ENCODE assay signal across 8 cellular contexts in genomic region chr17:60577147-60577925, GRCh38. TPM values are rescaled to one million over a fixed set of nuclear protein-coding genes. Genes with fewer than 3 reads are reported as not detected.
A peak's percentile ranks its signal among the peaks of the same experiment; 100 is the strongest.
DNase-seq lines count a peak whose midpoint lies in the region; ATAC-seq, FAIRE-seq and TF ChIP-seq lines count a peak whose summit lies in the region.

No MANE protein-coding gene starts in this region.

- H3K36me3 Mint-ChIP-seq in WTC11: no peaks in the 10 kb centered on the region; the same call in none of the 2 replicates
- H3K36me3 Mint-ChIP-seq in progenitor cell of endocrine pancreas (ENCODE audit: insufficient read depth): no peaks in the 10 kb centered on the region

- H3K27me3 ChIP-seq in foreskin keratinocyte (no peaks in the 10 kb centered on the region), pancreas (no peaks in the 10 kb centered on the region)

- no peak for TF ChIP-seq CTCF in WTC11 (IDR thresholded peaks at IDR 0.05)
- TF ChIP-seq CTCF in foreskin keratinocyte (conservative IDR thresholded peaks at IDR 0.05): peak; percentile 14
- TF ChIP-seq CTCF in pancreas (IDR thresholded peaks at IDR 0.05): no peak
- TF ChIP-seq CTCF in progenitor cell of endocrine pancreas (IDR thresholded peaks at IDR 0.05; ENCODE audit: unreplicated experiment): no peak

- H3K27ac ChIP-seq in foreskin keratinocyte (no peak overlapping the region), pancreas (peak overlapping the region in 1 of 4 donors; percentile 39)

- intact Hi-C loops in pancreas (cut with DNase I): loop anchor here in 1 of 3 donors (10.0 kb wide), 1 partner anchor 57 kb away; no protein-coding TSS in a partner anchor

- H3K4me3 Mint-ChIP-seq in WTC11: no peak overlapping the region
- no peak overlapping the region for H3K4me3 Mint-ChIP-seq in progenitor cell of endocrine pancreas (ENCODE audit: low read depth)

- H3K4me3 ChIP-seq in pancreas: peak overlapping the region in 1 of 4 donors; percentile 6

- FAIRE-seq in G401.6 (lab: Jason Lieb, UNC) (peak; percentile 33), pancreas (lab: Jason Lieb, UNC) (no peak)

- POLR2A ChIA-PET in WTC11 (lab: Charles Lee): no interaction called here

- ATAC-seq in HG02678 (IDR thresholded peaks at IDR 0.05; ENCODE audit: unreplicated experiment): peak; percentile 67
- ATAC-seq in WTC11: peak; percentile 89
- no peak for ATAC-seq in foreskin keratinocyte
- ATAC-seq in pancreas: peak in 3 of 4 donors; percentile 86 to 87 (median 87)
- ATAC-seq in HG03565 (IDR thresholded peaks at IDR 0.05; ENCODE audit: unreplicated experiment): no peak

- no peaks in the 10 kb centered on the region for H3K9me3 ChIP-seq in pancreas

- no peaks in the 10 kb centered on the region for H3K36me3 ChIP-seq in pancreas

- H3K27me3 Mint-ChIP-seq in WTC11 (ENCODE audit: low read depth): no peaks in the 10 kb centered on the region
- peaks cover 3% of the 10 kb centered on the region for H3K27me3 Mint-ChIP-seq in progenitor cell of endocrine pancreas

- H3K9me3 Mint-ChIP-seq in WTC11 (peaks cover 9% of the 10 kb centered on the region), progenitor cell of endocrine pancreas (ENCODE audit: low read depth) (no peaks in the 10 kb centered on the region)

- CTCF ChIA-PET in WTC11 (lab: Charles Lee): interaction anchor here (1.1 to 2.4 kb wide), 6 partner anchors 8 to 63 kb away, joined by 3 to 12 read pairs (median 7); partner anchors contain the start of genes APPBP2 and PPM1D

- H3K4me1 ChIP-seq in foreskin keratinocyte: no peaks in the 10 kb centered on the region
- H3K4me1 ChIP-seq in pancreas: no peaks in the 10 kb centered on the region

- 41 to 48% methylated on average over 7 of the region's 7 CpGs for WGBS in pancreas, 2 donors

- DNase-seq in WTC11 (ENCODE audit: low spot score) (no peak), foreskin keratinocyte (no peak), pancreas (no peak), progenitor cell of endocrine pancreas (ENCODE audit: low spot score, unreplicated experiment) (no peak)
- DNase-seq in activated CD4-positive, CD25-positive, alpha-beta regulatory T cell treated with anti-CD3 and anti-CD28 coated beads, Interleukin-2, amount 50 U/mL, for 72 hours: no peak

- H3K27ac Mint-ChIP-seq in WTC11 (no peak overlapping the region; the same call in none of the 2 replicates), progenitor cell of endocrine pancreas (no peak overlapping the region)

- H3K4me1 Mint-ChIP-seq in WTC11 (peaks cover 12% of the 10 kb centered on the region), progenitor cell of endocrine pancreas (ENCODE audit: low read depth) (peaks cover 7% of the 10 kb centered on the region)

TF ChIP-seq in WTC11, 78 proteins besides CTCF, POLR2A, EP300 and RAD21:
- TF ChIP-seq OVOL2 (CRISPR knock-in tag; IDR thresholded peaks at IDR 0.05; ENCODE audit: borderline replicate concordance) (no peak), CDX4 (CRISPR knock-in tag; IDR thresholded peaks at IDR 0.05; ENCODE audit: borderline replicate concordance) (no peak), ATF2 (CRISPR knock-in tag; IDR thresholded peaks at IDR 0.05; ENCODE audit: borderline replicate concordance, low read depth) (no peak), ZNF219 (CRISPR knock-in tag; IDR thresholded peaks at IDR 0.05; ENCODE audit: borderline replicate concordance) (no peak), ELF4 (CRISPR knock-in tag; IDR thresholded peaks at IDR 0.05; ENCODE audit: low read depth) (no peak), ZNF232 (CRISPR knock-in tag; IDR thresholded peaks at IDR 0.05) (no peak), PRDM15 (CRISPR knock-in tag; IDR thresholded peaks at IDR 0.05) (no peak), FOXJ3 (CRISPR knock-in tag; IDR thresholded peaks at IDR 0.05; ENCODE audit: borderline replicate concordance) (no peak), RORB (CRISPR knock-in tag; IDR thresholded peaks at IDR 0.05) (no peak), ETV6 (CRISPR knock-in tag; IDR thresholded peaks at IDR 0.05) (no peak)

RNA-seq across cellular contexts. Expression of gene PPM1D, which starts 22.7 kb away (rescaled TPM):
- total RNA-seq in WTC11 (2021) (16.5 to 20.4 TPM (median 17.0 TPM) in 3 replicates), foreskin keratinocyte (5.0 and 5.2 TPM in 2 replicates), pancreas (10 to 100 TPM in 1 of 6 donors, 1 to 10 TPM in 5; 5.6 to 11.6 (median 7.5) TPM), progenitor cell of endocrine pancreas (20.8 and 21.2 TPM in 2 replicates)
- polyA plus RNA-seq in foreskin keratinocyte (2.1 and 2.4 TPM in 2 replicates), pancreas (1 to 10 TPM; 1.9 to 3.4 TPM)

RNA-seq across cellular contexts. Expression of gene APPBP2, which starts 51.3 kb away (rescaled TPM):
- total RNA-seq in WTC11 (2021) (15.3 to 17.1 TPM (median 16.8 TPM) in 3 replicates), foreskin keratinocyte (16.9 and 17.3 TPM in 2 replicates), pancreas (10 to 100 TPM; 16.9 to 29.6 (median 19.0) TPM), progenitor cell of endocrine pancreas (54.3 and 61.3 TPM in 2 replicates)
- polyA plus RNA-seq in foreskin keratinocyte (3.8 and 4.0 TPM in 2 replicates), pancreas (1 to 10 TPM; 4.0 to 7.2 TPM)

Comparison
In these comparisons a context has a peak if more than half of its experiments do, and no peak if none do; other contexts are left out.
1. ATAC-seq: peak in HG02678 (single experiment), WTC11 (single experiment) and pancreas (3 of 4); none in foreskin keratinocyte (single experiment) and HG03565 (single experiment).